Comparison of ENCODE assay signal across 9 cellular contexts in the genomic region with DNA sequence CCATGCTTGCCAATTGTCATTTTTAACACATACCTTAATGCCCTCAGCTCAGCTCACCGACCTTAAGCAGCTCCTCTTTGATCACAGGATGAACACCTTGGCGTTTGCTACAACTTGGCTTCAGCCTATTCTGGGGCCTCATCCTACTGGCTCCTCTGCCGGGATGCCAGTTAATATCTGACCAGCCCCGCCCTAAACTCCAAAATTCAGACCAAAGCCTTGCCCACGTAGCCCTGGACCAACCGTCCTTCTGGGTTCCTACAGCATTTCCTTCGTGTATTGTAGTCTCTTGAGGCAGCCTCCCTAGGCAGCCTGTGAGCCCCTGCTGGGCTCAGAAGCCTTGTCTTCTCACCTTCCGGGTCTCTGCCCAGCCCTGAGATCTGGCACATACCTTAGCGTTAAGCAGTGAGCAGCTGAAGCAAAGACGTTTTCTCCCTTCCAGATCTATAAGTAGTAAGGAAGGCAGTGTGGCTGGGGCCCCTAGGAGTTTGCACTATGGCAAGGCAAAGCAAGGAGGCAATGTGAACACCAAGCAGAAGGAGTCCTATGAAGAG. TPM values are rescaled to one million over a fixed set of nuclear protein-coding genes. Genes with fewer than 3 reads are reported as not detected.
DNase-seq lines count a peak whose midpoint lies in the region; ATAC-seq and TF ChIP-seq lines count a peak whose summit lies in the region.
"Had no signal": no experiment of that assay in that cellular context is flagged by ENCODE, and none has a peak within 500 bp of the region (broad histone marks: within the 10 kb centered on the region; RNA-seq: fewer than 3 reads in every experiment).

No MANE protein-coding gene starts in this region.

- intact Hi-C loops in left colon (cut with DNase I, micrococcal nuclease) (no loop called here), posterior vena cava (cut with DNase I) (no loop called here)

- TF ChIP-seq CTCF in brain (conservative IDR thresholded peaks at IDR 0.05): no peak

- H3K27ac ChIP-seq in substantia nigra (ENCODE audit: low read depth, low read length, poor library complexity, severe bottlenecking): peak overlapping the region; percentile 38

- H3K9me3 Mint-ChIP-seq in brain: no peaks in the 10 kb centered on the region
- H3K9me3 Mint-ChIP-seq: activated CD4-positive, alpha-beta T cell treated with anti-CD3 and anti-CD28 coated beads, Interleukin-2, amount 10 ng/mL, durations not matched to agents 7 days and 5 days had no signal

- DNase-seq in left colon (no peak), substantia nigra (lab: John Stamatoyannopoulos, UW) (no peak), posterior vena cava (ENCODE audit: low spot score) (no peak), T1000 (lab: John Stamatoyannopoulos, UW) (no peak), pons (ENCODE audit: low spot score) (no peak)
- no peak for DNase-seq in activated CD4-positive, CD25-positive, alpha-beta regulatory T cell treated with anti-CD3 and anti-CD28 coated beads, Interleukin-2, amount 50 U/mL, for 72 hours
- DNase-seq: activated CD4-positive, alpha-beta T cell treated with anti-CD3 and anti-CD28 coated beads, Interleukin-2, amount 10 ng/mL, durations not matched to agents 7 days and 5 days had no signal

- peaks cover 15% of the 10 kb centered on the region for H3K27me3 Mint-ChIP-seq in brain

- ATAC-seq in HG02571 (IDR thresholded peaks at IDR 0.05; ENCODE audit: unreplicated experiment): peak; percentile 1
- ATAC-seq in left colon: peak; percentile 14

- H3K36me3 Mint-ChIP-seq in brain: no peaks in the 10 kb centered on the region

- peaks cover 31% of the 10 kb centered on the region for H3K4me1 Mint-ChIP-seq in brain

- peak overlapping the region; percentile 90 to 93 (median 92) for H3K4me3 Mint-ChIP-seq in brain

- peak overlapping the region in 4 of 5 experiments; percentile 33 to 97 (median 82) for H3K27ac Mint-ChIP-seq in brain
- H3K27ac Mint-ChIP-seq: activated CD4-positive, alpha-beta T cell treated with anti-CD3 and anti-CD28 coated beads, Interleukin-2, amount 10 ng/mL, durations not matched to agents 7 days and 5 days had no signal

RNA-seq across cellular contexts. Expression of a gene that starts 0.8 kb away (rescaled TPM):
- 0.41 TPM for polyA plus RNA-seq in brain (ENCODE audit: insufficient read depth, low read depth, low replicate concordance)
- total RNA-seq in left colon (under 1 TPM in 1 of 2 donors, not detected in 1; 0.37 TPM), posterior vena cava (under 1 TPM in 1 of 2 donors, not detected in 1; 0.32 TPM)
- total RNA-seq: activated CD4-positive, alpha-beta T cell treated with anti-CD3 and anti-CD28 coated beads, Interleukin-2, amount 10 ng/mL, durations not matched to agents 7 days and 5 days had no signal
